In the genomic region with DNA sequence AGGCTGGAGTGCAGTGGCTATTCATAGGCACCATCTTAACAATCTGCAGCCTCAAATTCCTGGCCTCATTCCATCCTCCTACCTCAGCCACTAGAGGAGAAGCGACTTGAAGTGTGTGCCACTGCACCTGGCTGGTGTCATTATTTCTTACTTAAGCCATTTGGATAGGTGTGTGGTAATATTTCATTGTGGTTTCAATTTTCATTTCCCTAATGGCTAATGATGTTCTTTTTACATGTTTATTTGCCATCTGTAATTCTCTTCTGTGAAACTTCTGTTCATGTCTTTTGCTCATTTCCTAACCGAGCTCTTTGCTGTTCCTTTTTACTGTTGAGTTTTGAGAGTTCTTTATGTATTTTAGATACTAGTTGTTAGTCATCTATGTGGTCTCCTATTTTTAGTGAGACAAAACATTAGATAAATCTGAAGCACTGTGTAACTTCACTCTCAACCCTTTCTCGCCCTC, we compare ENCODE assay signal across 9 cellular contexts.
DNase-seq lines count a peak whose midpoint lies in the region; ATAC-seq and TF ChIP-seq lines count a peak whose summit lies in the region.
"Had no signal": no experiment of that assay in that cellular context is flagged by ENCODE, and none has a peak within 500 bp of the region (broad histone marks: within the 10 kb centered on the region; RNA-seq: fewer than 3 reads in every experiment).

No MANE protein-coding gene starts in this region.

- no peaks in the 10 kb centered on the region for H3K9me3 Mint-ChIP-seq in activated naive CD8-positive, alpha-beta T cell treated with anti-CD3 and anti-CD28 coated beads, Interleukin-2, amount 50 U/mL, for 24 hours
- H3K9me3 Mint-ChIP-seq: activated naive CD8-positive, alpha-beta T cell treated with anti-CD3 and anti-CD28 coated beads, Interleukin-2, amount 10 ng/mL, durations not matched to agents 7 days and 5 days had no signal

- peak overlapping the region; percentile 47 for H3K27ac Mint-ChIP-seq in activated naive CD8-positive, alpha-beta T cell treated with anti-CD3 and anti-CD28 coated beads, Interleukin-2, amount 50 U/mL, for 24 hours
- H3K27ac Mint-ChIP-seq: activated naive CD8-positive, alpha-beta T cell treated with anti-CD3 and anti-CD28 coated beads, Interleukin-2, amount 10 ng/mL, durations not matched to agents 7 days and 5 days had no signal

- peaks cover 12% of the 10 kb centered on the region for H3K36me3 Mint-ChIP-seq in activated naive CD8-positive, alpha-beta T cell treated with anti-CD3 and anti-CD28 coated beads, Interleukin-2, amount 50 U/mL, for 24 hours (ENCODE audit: low read depth)

- peaks cover 33% of the 10 kb centered on the region for H3K4me1 Mint-ChIP-seq in activated naive CD8-positive, alpha-beta T cell treated with anti-CD3 and anti-CD28 coated beads, Interleukin-2, amount 50 U/mL, for 24 hours

- H3K27ac ChIP-seq in dorsolateral prefrontal cortex: no peak overlapping the region

- ATAC-seq in GM19372 (IDR thresholded peaks at IDR 0.05; ENCODE audit: low read depth, unreplicated experiment): peak; percentile 62
- ATAC-seq in HG03196 (IDR thresholded peaks at IDR 0.05; ENCODE audit: unreplicated experiment): peak; percentile 60
- ATAC-seq in activated naive CD8-positive, alpha-beta T cell treated with anti-CD3 and anti-CD28 coated beads, Interleukin-2, amount 50 U/mL, for 24 hours: no peak
- ATAC-seq in omental fat pad (ENCODE audit: low FRiP score): no peak

- DNase-seq in GM06990 (ENCODE audit: extremely low read depth, insufficient read length) (peak; percentile 68), cortex of kidney (lab: John Stamatoyannopoulos, UW) (no peak), islet precursor cell (no peak), omental fat pad (ENCODE audit: low spot score) (no peak), dorsolateral prefrontal cortex (no peak)
- no peak for DNase-seq in activated naive CD8-positive, alpha-beta T cell treated with anti-CD3 and anti-CD28 coated beads, Interleukin-2, amount 50 U/mL, for 24 hours
- DNase-seq: activated naive CD8-positive, alpha-beta T cell treated with anti-CD3 and anti-CD28 coated beads, Interleukin-2, amount 10 ng/mL, durations not matched to agents 7 days and 5 days had no signal

- TF ChIP-seq CTCF in GM06990 (IDR thresholded peaks at IDR 0.05; ENCODE audit: insufficient read depth, low read length, poor library complexity, severe bottlenecking): no peak
- no peak for TF ChIP-seq CTCF in omental fat pad (IDR thresholded peaks at IDR 0.05)
- TF ChIP-seq CTCF in dorsolateral prefrontal cortex (IDR thresholded peaks at IDR 0.05 in 54 of 56, conservative IDR thresholded peaks at IDR 0.05 in 2 of 56; ENCODE audit: low read depth in 1 of 56, partially characterized antibody in 56 of 56): no peak

- H3K4me3 Mint-ChIP-seq in activated naive CD8-positive, alpha-beta T cell treated with anti-CD3 and anti-CD28 coated beads, Interleukin-2, amount 50 U/mL, for 24 hours: no peak overlapping the region
- H3K4me3 Mint-ChIP-seq: activated naive CD8-positive, alpha-beta T cell treated with anti-CD3 and anti-CD28 coated beads, Interleukin-2, amount 10 ng/mL, durations not matched to agents 7 days and 5 days had no signal

- H3K27me3 ChIP-seq in GM06990 (replicated peaks; ENCODE audit: control insufficient read depth, insufficient read depth, low read length): no peaks in the 10 kb centered on the region
- no peaks in the 10 kb centered on the region for H3K27me3 ChIP-seq in dorsolateral prefrontal cortex

- H3K27me3 Mint-ChIP-seq in activated naive CD8-positive, alpha-beta T cell treated with anti-CD3 and anti-CD28 coated beads, Interleukin-2, amount 50 U/mL, for 24 hours: no peaks in the 10 kb centered on the region
- H3K27me3 Mint-ChIP-seq: activated naive CD8-positive, alpha-beta T cell treated with anti-CD3 and anti-CD28 coated beads, Interleukin-2, amount 10 ng/mL, durations not matched to agents 7 days and 5 days had no signal

- intact Hi-C loops in dorsolateral prefrontal cortex (cut with DNase I): no loop called here

- no peaks in the 10 kb centered on the region for H3K36me3 ChIP-seq in GM06990 (ENCODE audit: control insufficient read depth, insufficient read depth, low read length)

- H3K4me3 ChIP-seq in GM06990 (replicated peaks; ENCODE audit: low read depth, low read length): no peak overlapping the region
- H3K4me3 ChIP-seq in dorsolateral prefrontal cortex: no peak overlapping the region

Comparison
In these comparisons a context has a peak if more than half of its experiments do, and no peak if none do; other contexts are left out.
1. ATAC-seq: peak in GM19372 (single experiment) and HG03196 (single experiment); none in activated naive CD8-positive, alpha-beta T cell treated with anti-CD3 and anti-CD28 coated beads, Interleukin-2, amount 50 U/mL, for 24 hours (single experiment) and omental fat pad (single experiment).